Comparison of ENCODE assay signal across 9 cellular contexts in the genomic region with DNA sequence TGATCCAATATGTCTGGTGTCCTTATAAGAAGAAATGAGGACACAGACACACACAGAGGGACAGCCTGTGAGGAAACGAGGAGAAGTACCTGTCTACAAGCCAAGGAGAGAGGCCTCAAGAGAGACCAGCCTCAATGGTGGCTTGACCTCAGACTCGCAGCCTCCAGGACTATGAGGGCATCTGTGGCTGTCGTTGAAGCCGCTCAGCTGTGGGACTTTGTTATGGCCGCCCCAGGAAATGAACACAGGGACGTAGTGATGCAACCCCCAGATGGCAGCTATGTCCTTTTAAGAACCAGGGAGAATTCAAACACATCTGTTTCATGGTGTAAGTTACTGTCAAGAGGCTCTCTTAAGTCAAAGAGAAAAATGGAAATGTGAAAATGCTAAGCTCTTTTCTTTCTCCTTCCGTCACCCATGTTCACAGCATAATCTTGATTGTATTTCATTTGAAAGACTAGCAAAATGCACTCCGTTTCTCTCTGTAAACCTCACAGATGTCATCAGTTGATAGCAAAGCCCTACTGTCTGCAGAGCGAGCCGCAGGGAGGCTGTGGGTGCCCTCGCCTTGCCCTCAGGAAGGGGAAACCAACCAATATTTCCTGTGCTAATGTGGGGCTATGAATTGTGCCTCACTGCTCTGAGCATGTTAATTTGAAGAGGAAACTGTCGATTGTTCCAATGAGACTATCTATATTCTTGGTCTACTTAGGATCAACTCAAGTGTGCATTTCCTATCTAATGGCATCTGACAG. TPM values are rescaled to one million over a fixed set of nuclear protein-coding genes. Genes with fewer than 3 reads are reported as not detected.
DNase-seq lines count a peak whose midpoint lies in the region; ATAC-seq, FAIRE-seq and TF ChIP-seq lines count a peak whose summit lies in the region.
"Had no signal": no experiment of that assay in that cellular context is flagged by ENCODE, and none has a peak within 500 bp of the region (broad histone marks: within the 10 kb centered on the region; RNA-seq: fewer than 3 reads in every experiment).

No MANE protein-coding gene starts in this region.

- H3K27me3 ChIP-seq in ovary = no peaks in the 10 kb centered on the region

- no peak for FAIRE-seq in kidney (lab: Jason Lieb, UNC)

- intact Hi-C loops in kidney (cut with DNase I) (no loop called here), ovary (cut with DNase I) (loop anchor here in 1 of 4 donors (5.0 kb wide), 1 partner anchor 47 kb away; no protein-coding TSS in a partner anchor)

- H3K27ac ChIP-seq in kidney (ENCODE audit: low read depth in 2 of 2, low read length in 2 of 2) (no peak overlapping the region), ovary (no peak overlapping the region), RWPE1 (no peak overlapping the region)

- ATAC-seq in HG03378 (IDR thresholded peaks at IDR 0.05; ENCODE audit: unreplicated experiment) (peak; percentile 35), HG02970 (IDR thresholded peaks at IDR 0.05; ENCODE audit: low FRiP score, unreplicated experiment) (no peak), GM19328 (IDR thresholded peaks at IDR 0.05; ENCODE audit: unreplicated experiment) (no peak)

- CTCF ChIA-PET in activated CD4-positive, alpha-beta memory T cell treated with anti-CD3 and anti-CD28 coated beads, Interleukin-2, amount 10 ng/mL, durations not matched to agents 7 days and 5 days (lab: Charles Lee) = interaction anchor here (0.6 to 5.6 kb wide), 8 partner anchors 8 to 232 kb away, joined by 3 to 51 read pairs (median 4); partner anchors contain the start of gene UBASH3A
- CTCF ChIA-PET in RWPE1 (lab: Yijun Ruan, JAX) = no interaction called here

- H3K9ac ChIP-seq in kidney (ENCODE audit: low read length in 2 of 2) = no peak overlapping the region

- H3K4me1 ChIP-seq in kidney (ENCODE audit: control insufficient read depth in 1 of 2, insufficient read depth in 1 of 2, low read depth in 1 of 2, low read length in 2 of 2) = no peaks in the 10 kb centered on the region
- no peaks in the 10 kb centered on the region for H3K4me1 ChIP-seq in ovary (ENCODE audit: insufficient read depth)

- H3K9me3 Mint-ChIP-seq in activated CD4-positive, alpha-beta memory T cell treated with anti-CD3 and anti-CD28 coated beads, Interleukin-2, amount 10 ng/mL, durations not matched to agents 7 days and 5 days = no peaks in the 10 kb centered on the region

- POLR2A ChIA-PET in activated CD4-positive, alpha-beta memory T cell treated with anti-CD3 and anti-CD28 coated beads, Interleukin-2, amount 10 ng/mL, durations not matched to agents 7 days and 5 days (lab: Charles Lee) = interaction anchor here (0.5 to 19.4 kb wide), 20 partner anchors 8 to 232 kb away, joined by 3 to 431 read pairs (median 6); partner anchors contain the start of genes SLC37A1 and UBASH3A
- POLR2A ChIA-PET in RWPE1 (lab: Yijun Ruan, JAX; ENCODE audit: low non-redundant PET) = no interaction called here

- peaks cover 88% of the 10 kb centered on the region for H3K36me3 Mint-ChIP-seq in activated CD4-positive, alpha-beta memory T cell treated with anti-CD3 and anti-CD28 coated beads, Interleukin-2, amount 10 ng/mL, durations not matched to agents 7 days and 5 days (ENCODE audit: low read depth)

- H3K4me3 ChIP-seq in kidney (ENCODE audit: low read length in 2 of 2) (no peak overlapping the region), ovary (no peak overlapping the region)

- no peak for TF ChIP-seq POLR2A in ovary (IDR thresholded peaks at IDR 0.05)

- H3K27ac Mint-ChIP-seq in activated CD4-positive, alpha-beta memory T cell treated with anti-CD3 and anti-CD28 coated beads, Interleukin-2, amount 10 ng/mL, durations not matched to agents 7 days and 5 days = peak overlapping the region; percentile 85

- peak overlapping the region; percentile 55 for H3K4me3 Mint-ChIP-seq in activated CD4-positive, alpha-beta memory T cell treated with anti-CD3 and anti-CD28 coated beads, Interleukin-2, amount 10 ng/mL, durations not matched to agents 7 days and 5 days

- TF ChIP-seq EP300 in ovary (IDR thresholded peaks at IDR 0.05) = no peak

- no peak for TF ChIP-seq CTCF in kidney (IDR thresholded peaks at IDR 0.05; ENCODE audit: borderline replicate concordance, extremely low read depth, insufficient read depth)
- TF ChIP-seq CTCF in ovary (IDR thresholded peaks at IDR 0.05) = no peak
- no peak for TF ChIP-seq CTCF in RWPE1 (conservative IDR thresholded peaks at IDR 0.05; ENCODE audit: low read depth)

- peak; percentile 47 for DNase-seq in CD1c-positive myeloid dendritic cell (ENCODE audit: extremely low spot score)
- peak; percentile 90 for DNase-seq in activated CD4-positive, alpha-beta memory T cell treated with anti-CD3 and anti-CD28 coated beads, Interleukin-2, amount 10 ng/mL, durations not matched to agents 7 days and 5 days
- peak; percentile 50 for DNase-seq in kidney
- no peak for DNase-seq in ovary
- DNase-seq in RWPE1 (ENCODE audit: low spot score) = no peak

- H3K4me1 Mint-ChIP-seq in activated CD4-positive, alpha-beta memory T cell treated with anti-CD3 and anti-CD28 coated beads, Interleukin-2, amount 10 ng/mL, durations not matched to agents 7 days and 5 days = peaks cover 71% of the 10 kb centered on the region

- H3K9me3 ChIP-seq in kidney (ENCODE audit: control insufficient read depth in 1 of 2, low read length in 2 of 2) (no peaks in the 10 kb centered on the region), ovary (no peaks in the 10 kb centered on the region)

- no peaks in the 10 kb centered on the region for H3K27me3 Mint-ChIP-seq in activated CD4-positive, alpha-beta memory T cell treated with anti-CD3 and anti-CD28 coated beads, Interleukin-2, amount 10 ng/mL, durations not matched to agents 7 days and 5 days

- 75 to 78% (median 77%) methylated on average over 12 of the region's 12 CpGs for WGBS in ovary, 3 donors

- H3K36me3 ChIP-seq in kidney (ENCODE audit: control insufficient read depth in 1 of 2, insufficient read depth in 2 of 2, low read length in 2 of 2) (no peaks in the 10 kb centered on the region), ovary (no peaks in the 10 kb centered on the region)

RNA-seq across cellular contexts. Expression of gene UBASH3A, which starts 21.3 kb away (rescaled TPM):
- total RNA-seq in activated CD4-positive, alpha-beta memory T cell treated with anti-CD3 and anti-CD28 coated beads, Interleukin-2, amount 10 ng/mL, durations not matched to agents 7 days and 5 days = 10 to 100 TPM; 67.8 to 70.6 TPM
- total RNA-seq in kidney = 2.7 TPM
- not detected for polyA plus RNA-seq in kidney (ENCODE audit: insufficient read depth, low read depth, low replicate concordance)
- under 1 TPM in 5 of 7 donors, not detected in 2; 0.15 to 0.54 (median 0.24) TPM for total RNA-seq in ovary
- under 1 TPM; 0.19 to 0.85 TPM for polyA plus RNA-seq in ovary

RNA-seq across cellular contexts. Expression of gene TMPRSS3, which starts 29.2 kb away (rescaled TPM):
- 10 to 100 TPM; 24.6 to 24.8 TPM for total RNA-seq in activated CD4-positive, alpha-beta memory T cell treated with anti-CD3 and anti-CD28 coated beads, Interleukin-2, amount 10 ng/mL, durations not matched to agents 7 days and 5 days
- total RNA-seq in kidney (15.4 TPM), ovary (10 to 100 TPM in 1 of 7 donors, 1 to 10 TPM in 4, not detected in 2; 1.3 to 28.6 (median 3.4) TPM)
- polyA plus RNA-seq in kidney (ENCODE audit: insufficient read depth, low read depth, low replicate concordance) (3.0 TPM), ovary (under 1 TPM; 0.07 to 0.12 TPM)

RNA-seq across cellular contexts. Expression of gene TFF1, which starts 58.7 kb away (rescaled TPM):
- not detected for total RNA-seq in activated CD4-positive, alpha-beta memory T cell treated with anti-CD3 and anti-CD28 coated beads, Interleukin-2, amount 10 ng/mL, durations not matched to agents 7 days and 5 days
- total RNA-seq in kidney (not detected), ovary (1 to 10 TPM in 1 of 7 donors, not detected in 6; 1.4 TPM)
- polyA plus RNA-seq in kidney (ENCODE audit: insufficient read depth, low read depth, low replicate concordance) (not detected), ovary (not detected)
- total RNA-seq: liver had no signal
- polyA plus RNA-seq: liver had no signal

Comparison
In these comparisons a context has a peak if more than half of its experiments do, and no peak if none do; other contexts are left out.
1. DNase-seq: peak in CD1c-positive myeloid dendritic cell (single experiment), activated CD4-positive, alpha-beta memory T cell treated with anti-CD3 and anti-CD28 coated beads, Interleukin-2, amount 10 ng/mL, durations not matched to agents 7 days and 5 days (single experiment) and kidney (single experiment); none in ovary (0 of 5) and RWPE1 (single experiment).
2. RNA of gene UBASH3A, which starts 21.3 kb away (total RNA-seq): 67.8 to 70.6 TPM in activated CD4-positive, alpha-beta memory T cell treated with anti-CD3 and anti-CD28 coated beads, Interleukin-2, amount 10 ng/mL, durations not matched to agents 7 days and 5 days; 2.7 TPM in kidney (single experiment) and 0.15 to 0.54 TPM in ovary; every median in the first group is over 10 times any median in the second.